Comparison of ENCODE assay signal across 1 cellular context in genomic region chr5:56200856-56201638, GRCh38.
TF ChIP-seq lines count a peak whose summit lies in the region.

No MANE protein-coding gene starts in this region.

TF ChIP-seq in GM12878, 131 proteins besides CTCF, POLR2A, EP300 and RAD21 (continued from another document and continues in another):
- TF ChIP-seq TARDBP (IDR thresholded peaks at IDR 0.05; ENCODE audit: borderline replicate concordance) (no peak), SREBF2 (IDR thresholded peaks at IDR 0.05; ENCODE audit: low read length) (no peak), CREB1 (IDR thresholded peaks at IDR 0.05; ENCODE audit: low read depth) (no peak), DPF2 (IDR thresholded peaks at IDR 0.05) (no peak), SKIL (IDR thresholded peaks at IDR 0.05; ENCODE audit: low read depth, poor library complexity, severe bottlenecking) (peak; percentile 33), RUNX3 (IDR thresholded peaks at IDR 0.05; ENCODE audit: low read length) (0 out of 2 replicates have a peak, but pooled peaks have one; percentile 3), CHD4 (IDR thresholded peaks at IDR 0.05) (no peak), CEBPB (IDR thresholded peaks at IDR 0.05; ENCODE audit: borderline replicate concordance in 1 of 2, low read depth in 2 of 2, low read length in 2 of 2) (no peak), WRNIP1 (IDR thresholded peaks at IDR 0.05; ENCODE audit: borderline replicate concordance, low read depth, low read length) (0 out of 2 replicates have a peak, but pooled peaks have one; percentile 80), RB1 (IDR thresholded peaks at IDR 0.05; ENCODE audit: borderline replicate concordance) (no peak), CBX3 (IDR thresholded peaks at IDR 0.05; ENCODE audit: borderline replicate concordance, low read depth) (no peak), RELB (IDR thresholded peaks at IDR 0.05; ENCODE audit: low read depth) (0 out of 2 replicates have a peak, but pooled peaks have one; percentile 26), FOXM1 (IDR thresholded peaks at IDR 0.05; ENCODE audit: low read depth, low read length) (no peak), SMAD5 (IDR thresholded peaks at IDR 0.05; ENCODE audit: low read depth) (no peak), PKNOX1 (IDR thresholded peaks at IDR 0.05) (no peak), ESRRA (IDR thresholded peaks at IDR 0.05; ENCODE audit: low read length) (peak; percentile 76; the same call in 1 of the 2 replicates), ZNF592 (IDR thresholded peaks at IDR 0.05) (no peak), MTA2 (IDR thresholded peaks at IDR 0.05; ENCODE audit: low read depth) (0 out of 2 replicates have a peak, but pooled peaks have one; percentile 18), SRF (IDR thresholded peaks at IDR 0.05; ENCODE audit: low read depth in 2 of 2, low read length in 2 of 2) (no peak), IRF5 (IDR thresholded peaks at IDR 0.05; ENCODE audit: borderline replicate concordance) (no peak), PAX5 (IDR thresholded peaks at IDR 0.05; ENCODE audit: borderline replicate concordance, low read depth, low read length) (0 out of 2 replicates have a peak, but pooled peaks have one; percentile 20), BHLHE40 (IDR thresholded peaks at IDR 0.05; ENCODE audit: borderline replicate concordance in 1 of 2, low read depth in 2 of 2, low read length in 1 of 2) (peak in 1 of 2 experiments; percentile 41; a peak in 3 of 4 replicates), ATF3 (IDR thresholded peaks at IDR 0.05; ENCODE audit: borderline replicate concordance, extremely low read depth, low read depth, low read length) (no peak), TBL1XR1 (IDR thresholded peaks at IDR 0.05; ENCODE audit: low read depth, low read length) (no peak), MXI1 (IDR thresholded peaks at IDR 0.05; ENCODE audit: low read depth, low read length) (no peak), IKZF1 (conservative IDR thresholded peaks at IDR 0.05) (peak; percentile 76), POLR2AphosphoS2 (IDR thresholded peaks at IDR 0.05; ENCODE audit: low read depth, low read length) (no peak), JUND (IDR thresholded peaks at IDR 0.05; ENCODE audit: low read depth, low read length) (0 out of 2 replicates have a peak, but pooled peaks have one; percentile 19), MYB (IDR thresholded peaks at IDR 0.05; ENCODE audit: borderline replicate concordance, low read depth, low read length) (no peak), BCLAF1 (IDR thresholded peaks at IDR 0.05) (no peak), ELK1 (IDR thresholded peaks at IDR 0.05; ENCODE audit: low read depth, low read length) (no peak), HCFC1 (IDR thresholded peaks at IDR 0.05; ENCODE audit: low read length) (no peak), GATAD2B (conservative IDR thresholded peaks at IDR 0.05; ENCODE audit: low read depth) (no peak), NR2C1 (IDR thresholded peaks at IDR 0.05) (peak; percentile 67), PBX3 (IDR thresholded peaks at IDR 0.05; ENCODE audit: insufficient replicate concordance, low read depth, low read length) (no peak), ETV6 (conservative IDR thresholded peaks at IDR 0.05 in 1 of 2, IDR thresholded peaks at IDR 0.05 in 1 of 2; ENCODE audit: borderline replicate concordance in 1 of 2, low read depth in 1 of 2) (no peak), KLF5 (IDR thresholded peaks at IDR 0.05; ENCODE audit: partially characterized antibody) (no peak), REST (IDR thresholded peaks at IDR 0.05; ENCODE audit: low read depth, low read length) (no peak), MEF2B (IDR thresholded peaks at IDR 0.05; ENCODE audit: partially characterized antibody, poor library complexity, severe bottlenecking) (no peak)
